Comparison of ENCODE assay signal across 1 cellular context in the genomic region with DNA sequence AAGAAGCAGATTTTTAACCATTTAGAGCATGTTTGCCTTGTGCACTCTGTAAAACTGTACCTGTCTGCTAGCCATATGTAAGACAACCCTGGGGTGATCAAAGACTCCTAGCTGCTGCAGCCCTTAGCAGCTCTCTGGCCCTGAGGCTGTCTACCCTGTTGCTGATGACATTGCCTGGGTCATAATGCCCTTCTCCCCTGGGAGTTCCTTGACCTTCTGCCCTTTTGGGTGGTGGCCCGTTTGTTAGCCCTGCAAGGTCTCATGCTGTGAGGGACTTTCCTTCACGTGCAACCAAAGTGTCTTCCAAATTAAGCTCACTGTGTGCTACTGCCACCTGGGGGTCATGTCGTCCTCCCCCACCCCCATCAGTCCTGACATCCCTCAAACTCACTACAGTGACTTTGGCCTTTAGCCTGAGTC.
A peak's percentile ranks its signal among the peaks of the same experiment; 100 is the strongest.
TF ChIP-seq lines count a peak whose summit lies in the region.

No MANE protein-coding gene starts in this region.

TF ChIP-seq in HepG2, 621 proteins besides CTCF, POLR2A, EP300 and RAD21 (continued from another document and continues in another):
- TF ChIP-seq, protein P1, sequence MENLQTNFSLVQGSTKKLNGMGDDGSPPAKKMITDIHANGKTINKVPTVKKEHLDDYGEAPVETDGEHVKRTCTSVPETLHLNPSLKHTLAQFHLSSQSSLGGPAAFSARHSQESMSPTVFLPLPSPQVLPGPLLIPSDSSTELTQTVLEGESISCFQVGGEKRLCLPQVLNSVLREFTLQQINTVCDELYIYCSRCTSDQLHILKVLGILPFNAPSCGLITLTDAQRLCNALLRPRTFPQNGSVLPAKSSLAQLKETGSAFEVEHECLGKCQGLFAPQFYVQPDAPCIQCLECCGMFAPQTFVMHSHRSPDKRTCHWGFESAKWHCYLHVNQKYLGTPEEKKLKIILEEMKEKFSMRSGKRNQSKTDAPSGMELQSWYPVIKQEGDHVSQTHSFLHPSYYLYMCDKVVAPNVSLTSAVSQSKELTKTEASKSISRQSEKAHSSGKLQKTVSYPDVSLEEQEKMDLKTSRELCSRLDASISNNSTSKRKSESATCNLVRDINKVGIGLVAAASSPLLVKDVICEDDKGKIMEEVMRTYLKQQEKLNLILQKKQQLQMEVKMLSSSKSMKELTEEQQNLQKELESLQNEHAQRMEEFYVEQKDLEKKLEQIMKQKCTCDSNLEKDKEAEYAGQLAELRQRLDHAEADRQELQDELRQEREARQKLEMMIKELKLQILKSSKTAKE (CRISPR knock-in tag; IDR thresholded peaks at IDR 0.05; ENCODE audit: borderline replicate concordance) = 0 out of 2 replicates have a peak, but pooled peaks have one; percentile 33
- TF ChIP-seq, protein P2, sequence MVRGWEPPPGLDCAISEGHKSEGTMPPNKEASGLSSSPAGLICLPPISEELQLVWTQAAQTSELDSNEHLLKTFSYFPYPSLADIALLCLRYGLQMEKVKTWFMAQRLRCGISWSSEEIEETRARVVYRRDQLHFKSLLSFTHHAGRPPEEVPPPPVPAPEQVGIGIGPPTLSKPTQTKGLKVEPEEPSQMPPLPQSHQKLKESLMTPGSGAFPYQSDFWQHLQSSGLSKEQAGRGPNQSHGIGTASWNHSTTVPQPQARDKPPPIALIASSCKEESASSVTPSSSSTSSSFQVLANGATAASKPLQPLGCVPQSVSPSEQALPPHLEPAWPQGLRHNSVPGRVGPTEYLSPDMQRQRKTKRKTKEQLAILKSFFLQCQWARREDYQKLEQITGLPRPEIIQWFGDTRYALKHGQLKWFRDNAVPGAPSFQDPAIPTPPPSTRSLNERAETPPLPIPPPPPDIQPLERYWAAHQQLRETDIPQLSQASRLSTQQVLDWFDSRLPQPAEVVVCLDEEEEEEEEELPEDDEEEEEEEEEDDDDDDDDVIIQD (CRISPR knock-in tag; IDR thresholded peaks at IDR 0.05; ENCODE audit: low read depth) = peak; percentile 27; the same call in 1 of the 2 replicates
- TF ChIP-seq MIER3 (CRISPR knock-in tag; IDR thresholded peaks at IDR 0.05; ENCODE audit: borderline replicate concordance) = peak; percentile 38; the same call in 1 of the 2 replicates
- TF ChIP-seq POGZ (CRISPR knock-in tag; IDR thresholded peaks at IDR 0.05) = peak; percentile 77; the same call in 1 of the 2 replicates
- TF ChIP-seq HNF4A (CRISPR knock-in tag; IDR thresholded peaks at IDR 0.05) = peak; percentile 42; the same call in 1 of the 2 replicates
- TF ChIP-seq, protein P3, sequence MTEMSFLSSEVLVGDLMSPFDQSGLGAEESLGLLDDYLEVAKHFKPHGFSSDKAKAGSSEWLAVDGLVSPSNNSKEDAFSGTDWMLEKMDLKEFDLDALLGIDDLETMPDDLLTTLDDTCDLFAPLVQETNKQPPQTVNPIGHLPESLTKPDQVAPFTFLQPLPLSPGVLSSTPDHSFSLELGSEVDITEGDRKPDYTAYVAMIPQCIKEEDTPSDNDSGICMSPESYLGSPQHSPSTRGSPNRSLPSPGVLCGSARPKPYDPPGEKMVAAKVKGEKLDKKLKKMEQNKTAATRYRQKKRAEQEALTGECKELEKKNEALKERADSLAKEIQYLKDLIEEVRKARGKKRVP (CRISPR knock-in tag; IDR thresholded peaks at IDR 0.05) = 0 out of 4 replicates have a peak, but pooled peaks of 1 of the 2 experiments have one; percentile 35
- no peak for TF ChIP-seq HNRNPL (IDR thresholded peaks at IDR 0.05; ENCODE audit: low read depth, low read length)
- TF ChIP-seq ZNF652 (CRISPR knock-in tag; IDR thresholded peaks at IDR 0.05; ENCODE audit: borderline replicate concordance, low read depth) = peak; percentile 61; the same call in 1 of the 2 replicates
- TF ChIP-seq ZNF33B (CRISPR knock-in tag; IDR thresholded peaks at IDR 0.05) = no peak
- peak; percentile 30; the same call in 1 of the 2 replicates for TF ChIP-seq BCL6 (CRISPR knock-in tag; IDR thresholded peaks at IDR 0.05)
- TF ChIP-seq GATAD2A (CRISPR knock-in tag; IDR thresholded peaks at IDR 0.05) = peak; percentile 68
- TF ChIP-seq, protein P4, sequence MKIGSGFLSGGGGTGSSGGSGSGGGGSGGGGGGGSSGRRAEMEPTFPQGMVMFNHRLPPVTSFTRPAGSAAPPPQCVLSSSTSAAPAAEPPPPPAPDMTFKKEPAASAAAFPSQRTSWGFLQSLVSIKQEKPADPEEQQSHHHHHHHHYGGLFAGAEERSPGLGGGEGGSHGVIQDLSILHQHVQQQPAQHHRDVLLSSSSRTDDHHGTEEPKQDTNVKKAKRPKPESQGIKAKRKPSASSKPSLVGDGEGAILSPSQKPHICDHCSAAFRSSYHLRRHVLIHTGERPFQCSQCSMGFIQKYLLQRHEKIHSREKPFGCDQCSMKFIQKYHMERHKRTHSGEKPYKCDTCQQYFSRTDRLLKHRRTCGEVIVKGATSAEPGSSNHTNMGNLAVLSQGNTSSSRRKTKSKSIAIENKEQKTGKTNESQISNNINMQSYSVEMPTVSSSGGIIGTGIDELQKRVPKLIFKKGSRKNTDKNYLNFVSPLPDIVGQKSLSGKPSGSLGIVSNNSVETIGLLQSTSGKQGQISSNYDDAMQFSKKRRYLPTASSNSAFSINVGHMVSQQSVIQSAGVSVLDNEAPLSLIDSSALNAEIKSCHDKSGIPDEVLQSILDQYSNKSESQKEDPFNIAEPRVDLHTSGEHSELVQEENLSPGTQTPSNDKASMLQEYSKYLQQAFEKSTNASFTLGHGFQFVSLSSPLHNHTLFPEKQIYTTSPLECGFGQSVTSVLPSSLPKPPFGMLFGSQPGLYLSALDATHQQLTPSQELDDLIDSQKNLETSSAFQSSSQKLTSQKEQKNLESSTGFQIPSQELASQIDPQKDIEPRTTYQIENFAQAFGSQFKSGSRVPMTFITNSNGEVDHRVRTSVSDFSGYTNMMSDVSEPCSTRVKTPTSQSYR (CRISPR knock-in tag; IDR thresholded peaks at IDR 0.05; ENCODE audit: borderline replicate concordance) = peak; percentile 77; the same call in 1 of the 2 replicates
- TF ChIP-seq FOXP1 (IDR thresholded peaks at IDR 0.05) = no peak
- TF ChIP-seq FOXP1 (CRISPR knock-in tag; IDR thresholded peaks at IDR 0.05) = peak; percentile 19; the same call in 1 of the 2 replicates
- TF ChIP-seq IRF2 (CRISPR knock-in tag; IDR thresholded peaks at IDR 0.05) = peak; percentile 51; the same call in 1 of the 2 replicates
- TF ChIP-seq, protein P5, sequence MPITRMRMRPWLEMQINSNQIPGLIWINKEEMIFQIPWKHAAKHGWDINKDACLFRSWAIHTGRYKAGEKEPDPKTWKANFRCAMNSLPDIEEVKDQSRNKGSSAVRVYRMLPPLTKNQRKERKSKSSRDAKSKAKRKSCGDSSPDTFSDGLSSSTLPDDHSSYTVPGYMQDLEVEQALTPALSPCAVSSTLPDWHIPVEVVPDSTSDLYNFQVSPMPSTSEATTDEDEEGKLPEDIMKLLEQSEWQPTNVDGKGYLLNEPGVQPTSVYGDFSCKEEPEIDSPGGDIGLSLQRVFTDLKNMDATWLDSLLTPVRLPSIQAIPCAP (CRISPR knock-in tag; IDR thresholded peaks at IDR 0.05; ENCODE audit: low read depth) = no peak
- TF ChIP-seq DR1 (CRISPR knock-in tag; IDR thresholded peaks at IDR 0.05) = 0 out of 2 replicates have a peak, but pooled peaks have one; percentile 23
- TF ChIP-seq KLF16 (CRISPR knock-in tag; IDR thresholded peaks at IDR 0.05) = peak in 1 of 2 experiments; percentile 33; a peak in 1 of 4 replicates
- TF ChIP-seq TEAD3 (CRISPR knock-in tag; optimal IDR thresholded peaks at IDR 0.05; ENCODE audit: borderline replicate concordance) = peak; percentile 46
- TF ChIP-seq FOXA3 (CRISPR knock-in tag; IDR thresholded peaks at IDR 0.05) = 0 out of 2 replicates have a peak, but pooled peaks have one; percentile 8
- TF ChIP-seq, protein P6, sequence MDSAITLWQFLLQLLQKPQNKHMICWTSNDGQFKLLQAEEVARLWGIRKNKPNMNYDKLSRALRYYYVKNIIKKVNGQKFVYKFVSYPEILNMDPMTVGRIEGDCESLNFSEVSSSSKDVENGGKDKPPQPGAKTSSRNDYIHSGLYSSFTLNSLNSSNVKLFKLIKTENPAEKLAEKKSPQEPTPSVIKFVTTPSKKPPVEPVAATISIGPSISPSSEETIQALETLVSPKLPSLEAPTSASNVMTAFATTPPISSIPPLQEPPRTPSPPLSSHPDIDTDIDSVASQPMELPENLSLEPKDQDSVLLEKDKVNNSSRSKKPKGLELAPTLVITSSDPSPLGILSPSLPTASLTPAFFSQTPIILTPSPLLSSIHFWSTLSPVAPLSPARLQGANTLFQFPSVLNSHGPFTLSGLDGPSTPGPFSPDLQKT (CRISPR knock-in tag; IDR thresholded peaks at IDR 0.05; ENCODE audit: borderline replicate concordance) = no peak
- peak; percentile 62; the same call in 1 of the 2 replicates for TF ChIP-seq SALL1 (CRISPR knock-in tag; IDR thresholded peaks at IDR 0.05)
- TF ChIP-seq NR2C2 (CRISPR knock-in tag; IDR thresholded peaks at IDR 0.05; ENCODE audit: borderline replicate concordance) = 0 out of 2 replicates have a peak, but pooled peaks have one; percentile 30
- 0 out of 2 replicates have a peak, but pooled peaks have one; percentile 28 for TF ChIP-seq ZNF292 (CRISPR knock-in tag; IDR thresholded peaks at IDR 0.05; ENCODE audit: borderline replicate concordance, low read depth)
- TF ChIP-seq NR2F2 (IDR thresholded peaks at IDR 0.05; ENCODE audit: borderline replicate concordance, low read depth) = peak; percentile 24; the same call in 1 of the 2 replicates
- TF ChIP-seq NR2F6 (IDR thresholded peaks at IDR 0.05) = peak; percentile 77
- peak; percentile 80 for TF ChIP-seq NR2F6 (CRISPR knock-in tag; IDR thresholded peaks at IDR 0.05)
- TF ChIP-seq, protein P7, sequence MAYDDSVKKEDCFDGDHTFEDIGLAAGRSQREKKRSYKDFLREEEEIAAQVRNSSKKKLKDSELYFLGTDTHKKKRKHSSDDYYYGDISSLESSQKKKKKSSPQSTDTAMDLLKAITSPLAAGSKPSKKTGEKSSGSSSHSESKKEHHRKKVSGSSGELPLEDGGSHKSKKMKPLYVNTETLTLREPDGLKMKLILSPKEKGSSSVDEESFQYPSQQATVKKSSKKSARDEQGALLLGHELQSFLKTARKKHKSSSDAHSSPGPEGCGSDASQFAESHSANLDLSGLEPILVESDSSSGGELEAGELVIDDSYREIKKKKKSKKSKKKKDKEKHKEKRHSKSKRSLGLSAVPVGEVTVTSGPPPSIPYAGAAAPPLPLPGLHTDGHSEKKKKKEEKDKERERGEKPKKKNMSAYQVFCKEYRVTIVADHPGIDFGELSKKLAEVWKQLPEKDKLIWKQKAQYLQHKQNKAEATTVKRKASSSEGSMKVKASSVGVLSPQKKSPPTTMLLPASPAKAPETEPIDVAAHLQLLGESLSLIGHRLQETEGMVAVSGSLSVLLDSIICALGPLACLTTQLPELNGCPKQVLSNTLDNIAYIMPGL (CRISPR knock-in tag; IDR thresholded peaks at IDR 0.05; ENCODE audit: borderline replicate concordance in 1 of 2, low read depth in 1 of 2) = 0 out of 4 replicates have a peak, but pooled peaks of 1 of the 2 experiments have one; percentile 23
- TF ChIP-seq, protein P8, sequence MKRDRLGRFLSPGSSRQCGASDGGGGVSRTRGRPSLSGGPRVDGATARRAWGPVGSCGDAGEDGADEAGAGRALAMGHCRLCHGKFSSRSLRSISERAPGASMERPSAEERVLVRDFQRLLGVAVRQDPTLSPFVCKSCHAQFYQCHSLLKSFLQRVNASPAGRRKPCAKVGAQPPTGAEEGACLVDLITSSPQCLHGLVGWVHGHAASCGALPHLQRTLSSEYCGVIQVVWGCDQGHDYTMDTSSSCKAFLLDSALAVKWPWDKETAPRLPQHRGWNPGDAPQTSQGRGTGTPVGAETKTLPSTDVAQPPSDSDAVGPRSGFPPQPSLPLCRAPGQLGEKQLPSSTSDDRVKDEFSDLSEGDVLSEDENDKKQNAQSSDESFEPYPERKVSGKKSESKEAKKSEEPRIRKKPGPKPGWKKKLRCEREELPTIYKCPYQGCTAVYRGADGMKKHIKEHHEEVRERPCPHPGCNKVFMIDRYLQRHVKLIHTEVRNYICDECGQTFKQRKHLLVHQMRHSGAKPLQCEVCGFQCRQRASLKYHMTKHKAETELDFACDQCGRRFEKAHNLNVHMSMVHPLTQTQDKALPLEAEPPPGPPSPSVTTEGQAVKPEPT (CRISPR knock-in tag; IDR thresholded peaks at IDR 0.05; ENCODE audit: low read depth) = no peak
- TF ChIP-seq ZNF331 (CRISPR knock-in tag; IDR thresholded peaks at IDR 0.05) = 0 out of 2 replicates have a peak, but pooled peaks have one; percentile 24
- no peak for TF ChIP-seq MAFK (conservative IDR thresholded peaks at IDR 0.05 in 1 of 2, IDR thresholded peaks at IDR 0.05 in 1 of 2; ENCODE audit: low read length in 2 of 2)
- TF ChIP-seq TARDBP (CRISPR knock-in tag; IDR thresholded peaks at IDR 0.05) = no peak
- TF ChIP-seq, protein P9, sequence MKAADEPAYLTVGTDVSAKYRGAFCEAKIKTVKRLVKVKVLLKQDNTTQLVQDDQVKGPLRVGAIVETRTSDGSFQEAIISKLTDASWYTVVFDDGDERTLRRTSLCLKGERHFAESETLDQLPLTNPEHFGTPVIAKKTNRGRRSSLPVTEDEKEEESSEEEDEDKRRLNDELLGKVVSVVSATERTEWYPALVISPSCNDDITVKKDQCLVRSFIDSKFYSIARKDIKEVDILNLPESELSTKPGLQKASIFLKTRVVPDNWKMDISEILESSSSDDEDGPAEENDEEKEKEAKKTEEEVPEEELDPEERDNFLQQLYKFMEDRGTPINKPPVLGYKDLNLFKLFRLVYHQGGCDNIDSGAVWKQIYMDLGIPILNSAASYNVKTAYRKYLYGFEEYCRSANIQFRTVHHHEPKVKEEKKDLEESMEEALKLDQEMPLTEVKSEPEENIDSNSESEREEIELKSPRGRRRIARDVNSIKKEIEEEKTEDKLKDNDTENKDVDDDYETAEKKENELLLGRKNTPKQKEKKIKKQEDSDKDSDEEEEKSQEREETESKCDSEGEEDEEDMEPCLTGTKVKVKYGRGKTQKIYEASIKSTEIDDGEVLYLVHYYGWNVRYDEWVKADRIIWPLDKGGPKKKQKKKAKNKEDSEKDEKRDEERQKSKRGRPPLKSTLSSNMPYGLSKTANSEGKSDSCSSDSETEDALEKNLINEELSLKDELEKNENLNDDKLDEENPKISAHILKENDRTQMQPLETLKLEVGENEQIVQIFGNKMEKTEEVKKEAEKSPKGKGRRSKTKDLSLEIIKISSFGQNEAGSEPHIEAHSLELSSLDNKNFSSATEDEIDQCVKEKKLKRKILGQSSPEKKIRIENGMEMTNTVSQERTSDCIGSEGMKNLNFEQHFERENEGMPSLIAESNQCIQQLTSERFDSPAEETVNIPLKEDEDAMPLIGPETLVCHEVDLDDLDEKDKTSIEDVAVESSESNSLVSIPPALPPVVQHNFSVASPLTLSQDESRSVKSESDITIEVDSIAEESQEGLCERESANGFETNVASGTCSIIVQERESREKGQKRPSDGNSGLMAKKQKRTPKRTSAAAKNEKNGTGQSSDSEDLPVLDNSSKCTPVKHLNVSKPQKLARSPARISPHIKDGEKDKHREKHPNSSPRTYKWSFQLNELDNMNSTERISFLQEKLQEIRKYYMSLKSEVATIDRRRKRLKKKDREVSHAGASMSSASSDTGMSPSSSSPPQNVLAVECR (CRISPR knock-in tag; IDR thresholded peaks at IDR 0.05; ENCODE audit: borderline replicate concordance) = peak; percentile 22; the same call in 1 of the 2 replicates
- peak; percentile 52; the same call in 1 of the 2 replicates for TF ChIP-seq RXRB (CRISPR knock-in tag; IDR thresholded peaks at IDR 0.05; ENCODE audit: borderline replicate concordance)
- no peak for TF ChIP-seq ELF3 (CRISPR knock-in tag; IDR thresholded peaks at IDR 0.05)
- no peak for TF ChIP-seq ZFP36L2 (CRISPR knock-in tag; IDR thresholded peaks at IDR 0.05)
- TF ChIP-seq SMC3 (IDR thresholded peaks at IDR 0.05; ENCODE audit: low read length) = peak; percentile 73
- TF ChIP-seq KDM1A (CRISPR knock-in tag; IDR thresholded peaks at IDR 0.05) = 0 out of 2 replicates have a peak, but pooled peaks have one; percentile 37
- TF ChIP-seq, protein P10, sequence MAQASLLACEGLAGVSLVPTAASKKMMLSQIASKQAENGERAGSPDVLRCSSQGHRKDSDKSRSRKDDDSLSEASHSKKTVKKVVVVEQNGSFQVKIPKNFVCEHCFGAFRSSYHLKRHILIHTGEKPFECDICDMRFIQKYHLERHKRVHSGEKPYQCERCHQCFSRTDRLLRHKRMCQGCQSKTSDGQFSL (CRISPR knock-in tag; IDR thresholded peaks at IDR 0.05) = peak; percentile 71; the same call in 1 of the 2 replicates
